In the genomic region with DNA sequence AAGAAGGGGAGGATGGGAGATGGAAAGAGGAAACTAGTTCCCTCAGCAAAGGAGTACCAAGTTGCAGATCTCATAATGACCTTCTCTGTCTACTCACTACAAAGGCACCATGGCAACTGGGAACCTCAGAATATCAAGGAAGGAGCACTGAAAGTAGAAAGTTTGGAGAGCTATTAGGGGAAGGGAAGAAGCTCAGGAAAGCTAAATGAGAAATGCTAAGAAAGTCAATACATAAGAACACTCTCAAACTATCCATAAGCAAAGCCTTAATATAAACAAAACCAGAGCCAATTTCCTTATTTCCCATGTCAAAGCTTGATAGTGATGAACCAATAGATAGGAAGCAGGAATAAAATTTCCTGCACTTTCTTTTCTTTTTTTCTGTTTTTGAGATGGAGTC, we compare ENCODE assay signal across 1 cellular context.
TF ChIP-seq lines count a peak whose summit lies in the region.

No MANE protein-coding gene starts in this region.

TF ChIP-seq in GM23338, 12 proteins besides CTCF, POLR2A, EP300 and RAD21 (continued from another document):
- TF ChIP-seq, protein P1, sequence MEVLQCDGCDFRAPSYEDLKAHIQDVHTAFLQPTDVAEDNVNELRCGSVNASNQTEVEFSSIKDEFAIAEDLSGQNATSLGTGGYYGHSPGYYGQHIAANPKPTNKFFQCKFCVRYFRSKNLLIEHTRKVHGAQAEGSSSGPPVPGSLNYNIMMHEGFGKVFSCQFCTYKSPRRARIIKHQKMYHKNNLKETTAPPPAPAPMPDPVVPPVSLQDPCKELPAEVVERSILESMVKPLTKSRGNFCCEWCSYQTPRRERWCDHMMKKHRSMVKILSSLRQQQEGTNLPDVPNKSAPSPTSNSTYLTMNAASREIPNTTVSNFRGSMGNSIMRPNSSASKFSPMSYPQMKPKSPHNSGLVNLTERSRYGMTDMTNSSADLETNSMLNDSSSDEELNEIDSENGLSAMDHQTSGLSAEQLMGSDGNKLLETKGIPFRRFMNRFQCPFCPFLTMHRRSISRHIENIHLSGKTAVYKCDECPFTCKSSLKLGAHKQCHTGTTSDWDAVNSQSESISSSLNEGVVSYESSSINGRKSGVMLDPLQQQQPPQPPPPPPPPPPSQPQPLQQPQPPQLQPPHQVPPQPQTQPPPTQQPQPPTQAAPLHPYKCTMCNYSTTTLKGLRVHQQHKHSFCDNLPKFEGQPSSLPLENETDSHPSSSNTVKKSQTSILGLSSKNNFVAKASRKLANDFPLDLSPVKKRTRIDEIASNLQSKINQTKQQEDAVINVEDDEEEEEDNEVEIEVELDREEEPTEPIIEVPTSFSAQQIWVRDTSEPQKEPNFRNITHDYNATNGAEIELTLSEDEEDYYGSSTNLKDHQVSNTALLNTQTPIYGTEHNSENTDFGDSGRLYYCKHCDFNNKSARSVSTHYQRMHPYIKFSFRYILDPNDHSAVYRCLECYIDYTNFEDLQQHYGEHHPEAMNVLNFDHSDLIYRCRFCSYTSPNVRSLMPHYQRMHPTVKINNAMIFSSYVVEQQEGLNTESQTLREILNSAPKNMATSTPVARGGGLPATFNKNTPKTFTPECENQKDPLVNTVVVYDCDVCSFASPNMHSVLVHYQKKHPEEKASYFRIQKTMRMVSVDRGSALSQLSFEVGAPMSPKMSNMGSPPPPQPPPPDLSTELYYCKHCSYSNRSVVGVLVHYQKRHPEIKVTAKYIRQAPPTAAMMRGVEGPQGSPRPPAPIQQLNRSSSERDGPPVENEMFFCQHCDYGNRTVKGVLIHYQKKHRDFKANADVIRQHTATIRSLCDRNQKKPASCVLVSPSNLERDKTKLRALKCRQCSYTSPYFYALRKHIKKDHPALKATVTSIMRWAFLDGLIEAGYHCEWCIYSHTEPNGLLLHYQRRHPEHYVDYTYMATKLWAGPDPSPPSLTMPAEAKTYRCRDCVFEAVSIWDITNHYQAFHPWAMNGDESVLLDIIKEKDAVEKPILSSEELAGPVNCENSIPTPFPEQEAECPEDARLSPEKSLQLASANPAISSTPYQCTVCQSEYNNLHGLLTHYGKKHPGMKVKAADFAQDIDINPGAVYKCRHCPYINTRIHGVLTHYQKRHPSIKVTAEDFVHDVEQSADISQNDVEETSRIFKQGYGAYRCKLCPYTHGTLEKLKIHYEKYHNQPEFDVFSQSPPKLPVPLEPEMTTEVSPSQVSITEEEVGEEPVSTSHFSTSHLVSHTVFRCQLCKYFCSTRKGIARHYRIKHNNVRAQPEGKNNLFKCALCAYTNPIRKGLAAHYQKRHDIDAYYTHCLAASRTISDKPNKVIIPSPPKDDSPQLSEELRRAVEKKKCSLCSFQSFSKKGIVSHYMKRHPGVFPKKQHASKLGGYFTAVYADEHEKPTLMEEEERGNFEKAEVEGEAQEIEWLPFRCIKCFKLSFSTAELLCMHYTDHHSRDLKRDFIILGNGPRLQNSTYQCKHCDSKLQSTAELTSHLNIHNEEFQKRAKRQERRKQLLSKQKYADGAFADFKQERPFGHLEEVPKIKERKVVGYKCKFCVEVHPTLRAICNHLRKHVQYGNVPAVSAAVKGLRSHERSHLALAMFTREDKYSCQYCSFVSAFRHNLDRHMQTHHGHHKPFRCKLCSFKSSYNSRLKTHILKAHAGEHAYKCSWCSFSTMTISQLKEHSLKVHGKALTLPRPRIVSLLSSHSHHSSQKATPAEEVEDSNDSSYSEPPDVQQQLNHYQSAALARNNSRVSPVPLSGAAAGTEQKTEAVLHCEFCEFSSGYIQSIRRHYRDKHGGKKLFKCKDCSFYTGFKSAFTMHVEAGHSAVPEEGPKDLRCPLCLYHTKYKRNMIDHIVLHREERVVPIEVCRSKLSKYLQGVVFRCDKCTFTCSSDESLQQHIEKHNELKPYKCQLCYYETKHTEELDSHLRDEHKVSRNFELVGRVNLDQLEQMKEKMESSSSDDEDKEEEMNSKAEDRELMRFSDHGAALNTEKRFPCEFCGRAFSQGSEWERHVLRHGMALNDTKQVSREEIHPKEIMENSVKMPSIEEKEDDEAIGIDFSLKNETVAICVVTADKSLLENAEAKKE (CRISPR knock-in tag; IDR thresholded peaks at IDR 0.05) = no peak
- no peak for TF ChIP-seq POLR2AphosphoS5 (IDR thresholded peaks at IDR 0.05; ENCODE audit: low read depth)
- no peak for TF ChIP-seq NANOG (IDR thresholded peaks at IDR 0.05; ENCODE audit: borderline replicate concordance)
- TF ChIP-seq ZNF114 (CRISPR knock-in tag; IDR thresholded peaks at IDR 0.05) = no peak
- TF ChIP-seq STAT1 (IDR thresholded peaks at IDR 0.05; ENCODE audit: unreplicated experiment) = no peak
- TF ChIP-seq, protein P2, sequence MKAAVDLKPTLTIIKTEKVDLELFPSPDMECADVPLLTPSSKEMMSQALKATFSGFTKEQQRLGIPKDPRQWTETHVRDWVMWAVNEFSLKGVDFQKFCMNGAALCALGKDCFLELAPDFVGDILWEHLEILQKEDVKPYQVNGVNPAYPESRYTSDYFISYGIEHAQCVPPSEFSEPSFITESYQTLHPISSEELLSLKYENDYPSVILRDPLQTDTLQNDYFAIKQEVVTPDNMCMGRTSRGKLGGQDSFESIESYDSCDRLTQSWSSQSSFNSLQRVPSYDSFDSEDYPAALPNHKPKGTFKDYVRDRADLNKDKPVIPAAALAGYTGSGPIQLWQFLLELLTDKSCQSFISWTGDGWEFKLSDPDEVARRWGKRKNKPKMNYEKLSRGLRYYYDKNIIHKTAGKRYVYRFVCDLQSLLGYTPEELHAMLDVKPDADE (IDR thresholded peaks at IDR 0.05) = no peak
- TF ChIP-seq CREB1 (CRISPR knock-in tag; IDR thresholded peaks at IDR 0.05; ENCODE audit: low read depth) = no peak
- no peak for TF ChIP-seq EZH2phosphoT487 (IDR thresholded peaks at IDR 0.05; ENCODE audit: unreplicated experiment)
- TF ChIP-seq, protein P3, sequence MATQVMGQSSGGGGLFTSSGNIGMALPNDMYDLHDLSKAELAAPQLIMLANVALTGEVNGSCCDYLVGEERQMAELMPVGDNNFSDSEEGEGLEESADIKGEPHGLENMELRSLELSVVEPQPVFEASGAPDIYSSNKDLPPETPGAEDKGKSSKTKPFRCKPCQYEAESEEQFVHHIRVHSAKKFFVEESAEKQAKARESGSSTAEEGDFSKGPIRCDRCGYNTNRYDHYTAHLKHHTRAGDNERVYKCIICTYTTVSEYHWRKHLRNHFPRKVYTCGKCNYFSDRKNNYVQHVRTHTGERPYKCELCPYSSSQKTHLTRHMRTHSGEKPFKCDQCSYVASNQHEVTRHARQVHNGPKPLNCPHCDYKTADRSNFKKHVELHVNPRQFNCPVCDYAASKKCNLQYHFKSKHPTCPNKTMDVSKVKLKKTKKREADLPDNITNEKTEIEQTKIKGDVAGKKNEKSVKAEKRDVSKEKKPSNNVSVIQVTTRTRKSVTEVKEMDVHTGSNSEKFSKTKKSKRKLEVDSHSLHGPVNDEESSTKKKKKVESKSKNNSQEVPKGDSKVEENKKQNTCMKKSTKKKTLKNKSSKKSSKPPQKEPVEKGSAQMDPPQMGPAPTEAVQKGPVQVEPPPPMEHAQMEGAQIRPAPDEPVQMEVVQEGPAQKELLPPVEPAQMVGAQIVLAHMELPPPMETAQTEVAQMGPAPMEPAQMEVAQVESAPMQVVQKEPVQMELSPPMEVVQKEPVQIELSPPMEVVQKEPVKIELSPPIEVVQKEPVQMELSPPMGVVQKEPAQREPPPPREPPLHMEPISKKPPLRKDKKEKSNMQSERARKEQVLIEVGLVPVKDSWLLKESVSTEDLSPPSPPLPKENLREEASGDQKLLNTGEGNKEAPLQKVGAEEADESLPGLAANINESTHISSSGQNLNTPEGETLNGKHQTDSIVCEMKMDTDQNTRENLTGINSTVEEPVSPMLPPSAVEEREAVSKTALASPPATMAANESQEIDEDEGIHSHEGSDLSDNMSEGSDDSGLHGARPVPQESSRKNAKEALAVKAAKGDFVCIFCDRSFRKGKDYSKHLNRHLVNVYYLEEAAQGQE (IDR thresholded peaks at IDR 0.05; ENCODE audit: unreplicated experiment) = no peak
